Comparison of ENCODE assay signal across 1 cellular context in genomic region chr22:46114518-46115387, GRCh38.
TF ChIP-seq lines count a peak whose summit lies in the region.

No MANE protein-coding gene starts in this region.

TF ChIP-seq in H1, 55 proteins besides CTCF, POLR2A, EP300 and RAD21 (continued from another document):
- no peak for TF ChIP-seq CHD1 (IDR thresholded peaks at IDR 0.05; ENCODE audit: low read depth, low read length)
- TF ChIP-seq ASH2L (IDR thresholded peaks at IDR 0.05; ENCODE audit: low read length) = no peak
- TF ChIP-seq RXRA (IDR thresholded peaks at IDR 0.05; ENCODE audit: insufficient read depth, low read depth, low read length) = no peak
- TF ChIP-seq RNF2 (IDR thresholded peaks at IDR 0.05; ENCODE audit: borderline replicate concordance, low read depth, low read length, missing control alignments, poor library complexity, severe bottlenecking) = no peak
- TF ChIP-seq POLR2AphosphoS5 (IDR thresholded peaks at IDR 0.05; ENCODE audit: low read depth, low read length) = no peak; the same call in none of the 2 replicates
- TF ChIP-seq TBP (IDR thresholded peaks at IDR 0.05; ENCODE audit: low read depth, low read length) = no peak
